In the genomic region with DNA sequence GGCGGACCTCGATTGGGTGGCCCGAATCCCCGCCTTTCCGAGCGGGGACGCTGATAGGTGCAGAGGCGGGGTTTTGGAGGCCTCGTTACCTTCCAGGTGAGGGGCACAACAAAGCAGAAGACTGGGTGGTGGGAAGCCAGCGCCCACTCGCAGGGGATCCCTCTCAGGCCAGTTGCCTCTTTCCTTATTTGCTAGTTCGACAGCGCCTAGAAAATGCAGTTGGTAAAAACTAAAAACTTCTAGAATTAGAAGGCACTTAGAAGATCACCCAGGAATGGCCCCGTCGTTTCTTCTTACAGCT, we compare ENCODE assay signal across 9 cellular contexts. TPM values are rescaled to one million over a fixed set of nuclear protein-coding genes. Genes with fewer than 3 reads are reported as not detected.
DNase-seq lines count a peak whose midpoint lies in the region; ATAC-seq and TF ChIP-seq lines count a peak whose summit lies in the region.
"Had no signal": no experiment of that assay in that cellular context is flagged by ENCODE, and none has a peak within 500 bp of the region (broad histone marks: within the 10 kb centered on the region; RNA-seq: fewer than 3 reads in every experiment).

No MANE protein-coding gene starts in this region.

- no peak for ATAC-seq in CD4-positive, alpha-beta T cell (ENCODE audit: poor library complexity)
- no peak for ATAC-seq in HG02884 (IDR thresholded peaks at IDR 0.05; ENCODE audit: unreplicated experiment)

- 6 to 8% methylated on average over 7 to 15 of the region's 15 CpGs for WGBS in endodermal cell (ENCODE audit: insufficient coverage in 1 of 2, insufficient read length in 1 of 2), 2 experiments

- CTCF ChIA-PET in CD4-positive, alpha-beta T cell (lab: Charles Lee): interaction anchor here (1.3 to 4.9 kb wide), 2 partner anchors 33 to 81 kb away, joined by 3 to 29 read pairs; a partner anchor contains a TSS

- peak overlapping the region; percentile 78 for H3K4me2 ChIP-seq in OCI-LY3 (ENCODE audit: low read length)

- peaks cover 65% of the 10 kb centered on the region for H3K36me3 Mint-ChIP-seq in CD4-positive, alpha-beta T cell (ENCODE audit: low read depth)
- peaks cover 46% of the 10 kb centered on the region for H3K36me3 Mint-ChIP-seq in endodermal cell (ENCODE audit: low read depth)

- H3K27me3 Mint-ChIP-seq in CD4-positive, alpha-beta T cell: no peaks in the 10 kb centered on the region
- no peaks in the 10 kb centered on the region for H3K27me3 Mint-ChIP-seq in endodermal cell (ENCODE audit: insufficient read depth)

- H3K36me3 ChIP-seq in OCI-LY3 (replicated peaks; ENCODE audit: low read depth, low read length) (peaks cover 27% of the 10 kb centered on the region), endodermal cell (ENCODE audit: control insufficient read depth, insufficient read depth, low read length) (peaks cover 44% of the 10 kb centered on the region), neuron (ENCODE audit: insufficient read depth, low read length) (peaks cover 29% of the 10 kb centered on the region)

- POLR2A ChIA-PET in CD4-positive, alpha-beta T cell (lab: Charles Lee): interaction anchor here (1.4 to 3.7 kb wide), 11 partner anchors 8 to 112 kb away, joined by 3 to 94 read pairs (median 16); a partner anchor contains a TSS

- H4K20me1 ChIP-seq in OCI-LY3 (ENCODE audit: insufficient read depth, low read length): peaks cover 33% of the 10 kb centered on the region

- intact Hi-C loops in CD4-positive, alpha-beta T cell (cut with DNase I, micrococcal nuclease): loop anchor here (2.0 to 10.0 kb wide), 3 partner anchors 50 to 426 kb away; a partner anchor contains a TSS

- H3K27ac ChIP-seq in CD4-positive, alpha-beta T cell (ENCODE audit: low read depth, low read length): peak overlapping the region; percentile 98
- H3K27ac ChIP-seq in OCI-LY3 (ENCODE audit: low read length): no peak overlapping the region
- H3K27ac ChIP-seq in endodermal cell (ENCODE audit: low read depth, low read length): no peak overlapping the region

- H2AFZ ChIP-seq in OCI-LY3 (ENCODE audit: low read depth, low read length) (no peak overlapping the region), neuron (ENCODE audit: low read depth, low read length) (no peak overlapping the region)

- peak overlapping the region; percentile 96 for H3K27ac Mint-ChIP-seq in CD4-positive, alpha-beta T cell
- H3K27ac Mint-ChIP-seq in endodermal cell: peak overlapping the region; percentile 99

- no peaks in the 10 kb centered on the region for H3K9me3 ChIP-seq in CD4-positive, alpha-beta T cell (ENCODE audit: control insufficient read depth, low read length)
- H3K9me3 ChIP-seq in OCI-LY3 (ENCODE audit: insufficient read depth, low read length): no peaks in the 10 kb centered on the region
- no peaks in the 10 kb centered on the region for H3K9me3 ChIP-seq in endodermal cell (ENCODE audit: control insufficient read depth, low read length)
- no peaks in the 10 kb centered on the region for H3K9me3 ChIP-seq in neuron (ENCODE audit: low read length)

- no peaks in the 10 kb centered on the region for H3K9me3 Mint-ChIP-seq in CD4-positive, alpha-beta T cell
- no peaks in the 10 kb centered on the region for H3K9me3 Mint-ChIP-seq in endodermal cell

- H3K9ac ChIP-seq in OCI-LY3 (ENCODE audit: low read length) (no peak overlapping the region), endodermal cell (ENCODE audit: extremely low read depth, low read length, poor library complexity, severe bottlenecking) (peak overlapping the region; percentile 60)

- no peaks in the 10 kb centered on the region for H3K27me3 ChIP-seq in CD4-positive, alpha-beta T cell (ENCODE audit: control insufficient read depth, insufficient read depth, low read length)
- H3K27me3 ChIP-seq in OCI-LY3 (ENCODE audit: low read depth, low read length) (no peaks in the 10 kb centered on the region), endodermal cell (ENCODE audit: control insufficient read depth, insufficient read depth, low read length, poor library complexity, severe bottlenecking) (no peaks in the 10 kb centered on the region), neuron (ENCODE audit: insufficient read depth, low read length) (no peaks in the 10 kb centered on the region)

- H3K4me1 Mint-ChIP-seq in CD4-positive, alpha-beta T cell (ENCODE audit: low read depth): peaks cover 66% of the 10 kb centered on the region
- H3K4me1 Mint-ChIP-seq in endodermal cell: peaks cover 18% of the 10 kb centered on the region

- peak overlapping the region; percentile 100 for H3K4me3 Mint-ChIP-seq in CD4-positive, alpha-beta T cell
- peak overlapping the region; percentile 92 for H3K4me3 Mint-ChIP-seq in endodermal cell

- H3K4me1 ChIP-seq in OCI-LY3 (ENCODE audit: low read length) (peaks cover 18% of the 10 kb centered on the region), endodermal cell (ENCODE audit: control insufficient read depth, insufficient read depth, low read length) (no peaks in the 10 kb centered on the region), neuron (ENCODE audit: insufficient read depth, low read length) (peaks cover 20% of the 10 kb centered on the region)

- H3K4me3 ChIP-seq in OCI-LY3 (ENCODE audit: low read length) (peak overlapping the region; percentile 96), endodermal cell (ENCODE audit: low read length) (peak overlapping the region; percentile 82), neuron (ENCODE audit: low read length) (peak overlapping the region; percentile 95)

- no peak for DNase-seq in CD4-positive, alpha-beta T cell
- DNase-seq in endodermal cell: no peak
- DNase-seq in NCI-H82 treated with DMSO at 0.1 percent for 48 hours (lab: John Stamatoyannopoulos, UW; ENCODE audit: unreplicated experiment): no peak
- DNase-seq in NCI-H774 (lab: John Stamatoyannopoulos, UW): no peak
- DNase-seq in NCI-H345 (lab: John Stamatoyannopoulos, UW): no peak

- peaks cover 55% of the 10 kb centered on the region for H3K79me2 ChIP-seq in OCI-LY3 (ENCODE audit: low read length)

- no peak for TF ChIP-seq CTCF in CD4-positive, alpha-beta T cell (IDR thresholded peaks at IDR 0.05)
- no peak for TF ChIP-seq CTCF in OCI-LY3 (IDR thresholded peaks at IDR 0.05; ENCODE audit: low read depth, low read length)
- TF ChIP-seq CTCF in endodermal cell (conservative IDR thresholded peaks at IDR 0.05): no peak

RNA-seq across cellular contexts. Expression of a gene that starts 0.7 kb away (rescaled TPM):
- total RNA-seq in CD4-positive, alpha-beta T cell: 100 to 1,000 TPM; 178 to 187 TPM
- total RNA-seq in endodermal cell: 10 to 100 TPM; 77.8 to 80.5 TPM
- 67.6 TPM for polyA plus RNA-seq in endodermal cell (2013, experiment 1 of 2)
- 54.9 TPM for polyA plus RNA-seq in endodermal cell (2013, experiment 2 of 2)

RNA-seq across cellular contexts. Expression of a gene that starts 25.3 kb away (rescaled TPM):
- 10 to 100 TPM; 23.2 to 26.5 TPM for total RNA-seq in CD4-positive, alpha-beta T cell
- total RNA-seq in endodermal cell: 10 to 100 TPM; 15.4 to 16.8 TPM
- polyA plus RNA-seq in endodermal cell (2013, experiment 1 of 2): 23.3 TPM
- polyA plus RNA-seq in endodermal cell (2013, experiment 2 of 2): 20.1 TPM

RNA-seq across cellular contexts. Expression of a gene that starts 58.6 kb away (rescaled TPM):
- not detected for total RNA-seq in CD4-positive, alpha-beta T cell
- 1 to 10 TPM; 1.5 to 3.2 TPM for total RNA-seq in endodermal cell
- not detected for polyA plus RNA-seq in endodermal cell (2013, experiment 1 of 2)
- not detected for polyA plus RNA-seq in endodermal cell (2013, experiment 2 of 2)
- total RNA-seq: subcutaneous adipose tissue had no signal
